ENCODE assay signal across 10 cellular contexts in genomic region chr9:105007143-105007542, GRCh38.
DNase-seq lines count a peak whose midpoint lies in the region; ATAC-seq, FAIRE-seq and TF ChIP-seq lines count a peak whose summit lies in the region.
"Had no signal": no experiment of that assay in that cellular context is flagged by ENCODE, and none has a peak within 500 bp of the region (broad histone marks: within the 10 kb centered on the region; RNA-seq: fewer than 3 reads in every experiment).

No MANE protein-coding gene starts in this region.

- peaks cover 11% of the 10 kb centered on the region for H3K4me1 Mint-ChIP-seq in activated T-cell treated with anti-CD3 and anti-CD28 coated beads, Interleukin-2, amount 50 U/mL, for 24 hours (ENCODE audit: low read depth)
- no peaks in the 10 kb centered on the region for H3K4me1 Mint-ChIP-seq in activated T-cell treated with anti-CD3 and anti-CD28 coated beads, Interleukin-2, amount 50 U/mL, for 4 hours (ENCODE audit: low read depth)

- intact Hi-C loops in upper lobe of right lung (cut with DNase I), result no loop called here
- intact Hi-C loops in ovary (cut with DNase I), result no loop called here

- no peaks in the 10 kb centered on the region for H3K27me3 ChIP-seq in keratinocyte (ENCODE audit: control insufficient read depth, extremely low read depth, insufficient read depth, low read length)
- H3K27me3 ChIP-seq in upper lobe of right lung, result no peaks in the 10 kb centered on the region
- no peaks in the 10 kb centered on the region for H3K27me3 ChIP-seq in ovary

- WGBS in ovary, 3 donors, result 19 to 51% (median 34%) methylated on average over 2 of the region's 2 CpGs

- TF ChIP-seq CTCF in keratinocyte (optimal IDR thresholded peaks at IDR 0.05 in 1 of 3, IDR thresholded peaks at IDR 0.05 in 1 of 3, conservative IDR thresholded peaks at IDR 0.05 in 1 of 3; ENCODE audit: extremely low read depth in 1 of 3, insufficient read depth in 2 of 3, low read length in 3 of 3) (no peak), upper lobe of right lung (IDR thresholded peaks at IDR 0.05) (no peak), ovary (IDR thresholded peaks at IDR 0.05) (no peak)

- H3K27me3 Mint-ChIP-seq in activated T-cell treated with anti-CD3 and anti-CD28 coated beads, Interleukin-2, amount 50 U/mL, for 24 hours, result peaks cover 2% of the 10 kb centered on the region
- H3K27me3 Mint-ChIP-seq in activated T-cell treated with anti-CD3 and anti-CD28 coated beads, Interleukin-2, amount 50 U/mL, for 4 hours (ENCODE audit: low read depth), result no peaks in the 10 kb centered on the region

- dilution Hi-C loops in keratinocyte (cut with MboI; ENCODE audit: extremely low pct_ligation_motif_present, low sequenced_read_pairs), result no loop called here

- no peaks in the 10 kb centered on the region for H3K9me1 ChIP-seq in keratinocyte (ENCODE audit: control insufficient read depth, extremely low read depth, insufficient read depth, low read length)

- H3K4me3 ChIP-seq in keratinocyte (ENCODE audit: control insufficient read depth in 2 of 3, extremely low read depth in 1 of 3, insufficient read depth in 2 of 3, low read depth in 1 of 3, low read length in 3 of 3) (no peak overlapping the region), upper lobe of right lung (no peak overlapping the region), ovary (no peak overlapping the region)

- H2AFZ ChIP-seq in keratinocyte (ENCODE audit: control insufficient read depth, low read length), result no peak overlapping the region

- H4K20me1 ChIP-seq in keratinocyte (ENCODE audit: control insufficient read depth, extremely low read depth, insufficient read depth, low read length), result no peaks in the 10 kb centered on the region

- TF ChIP-seq POLR2A in ovary (IDR thresholded peaks at IDR 0.05), result no peak

- H3K27ac Mint-ChIP-seq in activated T-cell treated with anti-CD3 and anti-CD28 coated beads, Interleukin-2, amount 50 U/mL, for 24 hours, result peak overlapping the region; percentile 9

- H3K9me3 Mint-ChIP-seq in activated T-cell treated with anti-CD3 and anti-CD28 coated beads, Interleukin-2, amount 50 U/mL, for 24 hours, result no peaks in the 10 kb centered on the region
- H3K9me3 Mint-ChIP-seq in activated T-cell treated with anti-CD3 and anti-CD28 coated beads, Interleukin-2, amount 50 U/mL, for 4 hours, result no peaks in the 10 kb centered on the region

- H3K36me3 ChIP-seq in keratinocyte (ENCODE audit: control insufficient read depth in 2 of 2, extremely low read depth in 1 of 2, insufficient read depth in 2 of 2, low read length in 2 of 2) (no peaks in the 10 kb centered on the region), upper lobe of right lung (no peaks in the 10 kb centered on the region), ovary (no peaks in the 10 kb centered on the region)

- FAIRE-seq in keratinocyte (lab: Jason Lieb, UNC), result peak; percentile 92

- no peak for TF ChIP-seq EP300 in ovary (IDR thresholded peaks at IDR 0.05)

- H3K4me3 Mint-ChIP-seq in activated T-cell treated with anti-CD3 and anti-CD28 coated beads, Interleukin-2, amount 50 U/mL, for 24 hours, result no peak overlapping the region
- H3K4me3 Mint-ChIP-seq in activated T-cell treated with anti-CD3 and anti-CD28 coated beads, Interleukin-2, amount 50 U/mL, for 4 hours, result no peak overlapping the region

- H3K9me3 ChIP-seq in keratinocyte (ENCODE audit: control insufficient read depth, low read depth, low read length) (no peaks in the 10 kb centered on the region), upper lobe of right lung (no peaks in the 10 kb centered on the region), ovary (no peaks in the 10 kb centered on the region)

- peak; percentile 43 to 52 for ATAC-seq in activated T-cell treated with anti-CD3 and anti-CD28 coated beads, Interleukin-2, amount 50 U/mL, for 4 hours
- ATAC-seq in upper lobe of right lung (peak; percentile 94), HG03280 (IDR thresholded peaks at IDR 0.05; ENCODE audit: unreplicated experiment) (no peak)

- no peak overlapping the region for H3K9ac ChIP-seq in keratinocyte (ENCODE audit: control insufficient read depth, extremely low read depth, insufficient read depth, low read length)

- DNase-seq in activated T-cell treated with anti-CD3 and anti-CD28 coated beads, Interleukin-2, amount 50 U/mL, for 24 hours, result no peak
- no peak for DNase-seq in activated T-cell treated with anti-CD3 and anti-CD28 coated beads for 4 hours
- no peak for DNase-seq in activated T-cell treated with anti-CD3 and anti-CD28 coated beads, Interleukin-2, amount 50 U/mL, for 4 hours
- peak; percentile 45 for DNase-seq in keratinocyte (ENCODE audit: low read depth, low spot score)
- no peak for DNase-seq in upper lobe of right lung
- no peak for DNase-seq in cerebellum (ENCODE audit: low spot score)
- DNase-seq in ovary, result no peak
- DNase-seq: stimulated activated naive CD4-positive, alpha-beta T cell treated with Interleukin-2 at 50 U/mL for 16 hours had no signal

- no peaks in the 10 kb centered on the region for H3K36me3 Mint-ChIP-seq in activated T-cell treated with anti-CD3 and anti-CD28 coated beads, Interleukin-2, amount 50 U/mL, for 24 hours (ENCODE audit: low read depth)
- no peaks in the 10 kb centered on the region for H3K36me3 Mint-ChIP-seq in activated T-cell treated with anti-CD3 and anti-CD28 coated beads, Interleukin-2, amount 50 U/mL, for 4 hours (ENCODE audit: insufficient read depth)

- H3K4me1 ChIP-seq in keratinocyte (ENCODE audit: control insufficient read depth, extremely low read depth, insufficient read depth, low read length) (peaks cover 20% of the 10 kb centered on the region), upper lobe of right lung (peaks cover 7% of the 10 kb centered on the region), ovary (ENCODE audit: insufficient read depth) (no peaks in the 10 kb centered on the region)

- H3K79me2 ChIP-seq in keratinocyte (ENCODE audit: control insufficient read depth, insufficient read depth, low read length), result no peaks in the 10 kb centered on the region

- peak overlapping the region; percentile 66 for H3K4me2 ChIP-seq in keratinocyte (ENCODE audit: control insufficient read depth, extremely low read depth, insufficient read depth, low read depth, low read length)

- H3K27ac ChIP-seq in keratinocyte (ENCODE audit: control insufficient read depth, insufficient read depth, low read length) (peak overlapping the region; percentile 55), upper lobe of right lung (no peak overlapping the region), ovary (no peak overlapping the region)
- H3K27ac ChIP-seq: C4-2B had no signal
